8 cellular contexts compared by ENCODE assay signal in genomic region chr13:29849731-29850212, GRCh38. TPM values are rescaled to one million over a fixed set of nuclear protein-coding genes. Genes with fewer than 3 reads are reported as not detected.
DNase-seq lines count a peak whose midpoint lies in the region; ATAC-seq and TF ChIP-seq lines count a peak whose summit lies in the region.

No MANE protein-coding gene starts in this region.

- peak overlapping the region; percentile 93 for H3K27ac ChIP-seq in fibroblast of lung (ENCODE audit: insufficient read depth, low read length)
- peak overlapping the region; percentile 98 for H3K27ac ChIP-seq in suprapubic skin

- no peaks in the 10 kb centered on the region for H3K9me3 ChIP-seq in fibroblast of lung (ENCODE audit: control insufficient read depth, insufficient read depth, low read depth, low read length)
- no peaks in the 10 kb centered on the region for H3K9me3 ChIP-seq in suprapubic skin

- no peak for TF ChIP-seq CTCF in fibroblast of lung (conservative IDR thresholded peaks at IDR 0.05 in 1 of 2, IDR thresholded peaks at IDR 0.05 in 1 of 2; ENCODE audit: low read depth in 1 of 2, low read length in 2 of 2)
- TF ChIP-seq CTCF in suprapubic skin (IDR thresholded peaks at IDR 0.05), result no peak

- H3K9me3 Mint-ChIP-seq in activated T-cell treated with anti-CD3 and anti-CD28 coated beads, Interleukin-2, amount 50 U/mL, for 4 hours, result no peaks in the 10 kb centered on the region

- H3K4me3 Mint-ChIP-seq in activated T-cell treated with anti-CD3 and anti-CD28 coated beads, Interleukin-2, amount 50 U/mL, for 4 hours, result peak overlapping the region; percentile 94

- H3K27me3 Mint-ChIP-seq in activated T-cell treated with anti-CD3 and anti-CD28 coated beads, Interleukin-2, amount 50 U/mL, for 4 hours (ENCODE audit: low read depth), result no peaks in the 10 kb centered on the region

- H3K9ac ChIP-seq in fibroblast of lung (ENCODE audit: insufficient read depth, low read length), result peak overlapping the region; percentile 94

- WGBS in suprapubic skin, result 0% methylated on average over 7 of the region's 50 CpGs

- peaks cover 32% of the 10 kb centered on the region for H3K4me1 Mint-ChIP-seq in activated T-cell treated with anti-CD3 and anti-CD28 coated beads, Interleukin-2, amount 50 U/mL, for 4 hours (ENCODE audit: low read depth)

- H3K36me3 Mint-ChIP-seq in activated T-cell treated with anti-CD3 and anti-CD28 coated beads, Interleukin-2, amount 50 U/mL, for 4 hours (ENCODE audit: insufficient read depth), result peaks cover 2% of the 10 kb centered on the region

- H4K20me1 ChIP-seq in fibroblast of lung (ENCODE audit: control insufficient read depth, extremely low read depth, insufficient read depth, low read length), result no peaks in the 10 kb centered on the region

- H3K27me3 ChIP-seq in fibroblast of lung (ENCODE audit: control insufficient read depth, insufficient read depth, low read length) (no peaks in the 10 kb centered on the region), suprapubic skin (no peaks in the 10 kb centered on the region)

- H3K4me2 ChIP-seq in fibroblast of lung (ENCODE audit: extremely low read depth, insufficient read depth, low read length), result peak overlapping the region; percentile 95

- peaks cover 5% of the 10 kb centered on the region for H3K4me1 ChIP-seq in fibroblast of lung (ENCODE audit: control insufficient read depth, extremely low read depth, insufficient read depth, low read length)
- peaks cover 32% of the 10 kb centered on the region for H3K4me1 ChIP-seq in suprapubic skin

- TF ChIP-seq POLR2A in suprapubic skin (IDR thresholded peaks at IDR 0.05), result no peak

- peak; percentile 19 for ATAC-seq in HG02623 (IDR thresholded peaks at IDR 0.05; ENCODE audit: unreplicated experiment)
- peak; percentile 7 to 8 for ATAC-seq in activated T-cell treated with anti-CD3 and anti-CD28 coated beads, Interleukin-2, amount 50 U/mL, for 4 hours

- H3K4me3 ChIP-seq in fibroblast of lung (replicated peaks in 1 of 4; ENCODE audit: control extremely low read depth in 1 of 4, insufficient read depth in 1 of 4, low read depth in 3 of 4, low read length in 4 of 4) (peak overlapping the region; percentile 86 to 97 (median 90)), suprapubic skin (peak overlapping the region; percentile 84)

- H3K36me3 ChIP-seq in fibroblast of lung (ENCODE audit: control insufficient read depth, insufficient read depth, low read length), result no peaks in the 10 kb centered on the region
- H3K36me3 ChIP-seq in suprapubic skin, result no peaks in the 10 kb centered on the region

- DNase-seq in SIG-M5 treated with dmso at 0.1 percent for 504 hours (lab: John Stamatoyannopoulos, UW; ENCODE audit: unreplicated experiment) (peak; percentile 36), SIG-M5 (lab: John Stamatoyannopoulos, UW) (no peak), NCI-H460 (ENCODE audit: extremely low read depth, low read depth) (peak; percentile 32), fibroblast of lung (ENCODE audit: low read depth in 2 of 2) (peak; percentile 46 to 82), myocyte (ENCODE audit: low read depth) (peak; percentile 62), suprapubic skin (ENCODE audit: low spot score in 2 of 2) (peak; percentile 85 to 88)
- DNase-seq in activated T-cell treated with anti-CD3 and anti-CD28 coated beads, Interleukin-2, amount 50 U/mL, for 4 hours, result peak; percentile 17

- no peak for TF ChIP-seq EP300 in suprapubic skin (IDR thresholded peaks at IDR 0.05)

- H3K79me2 ChIP-seq in fibroblast of lung (ENCODE audit: control insufficient read depth, insufficient read depth, low read length), result peaks cover 43% of the 10 kb centered on the region

- H2AFZ ChIP-seq in fibroblast of lung (ENCODE audit: low read length), result peak overlapping the region; percentile 74

RNA-seq across cellular contexts. Expression of gene UBL3, which starts 0.6 kb away (rescaled TPM):
- 10.4 and 11.8 TPM in 2 replicates for total RNA-seq in NCI-H460 (2014; rRNA removed; shearing (Covaris generic))
- 6.8 and 7.0 TPM in 2 replicates for polyA plus RNA-seq in NCI-H460 (2014; cell fraction: nucleus; rRNA removed)
- total RNA-seq in activated T-cell treated with anti-CD3 and anti-CD28 coated beads, Interleukin-2, amount 50 U/mL, for 4 hours, result 10 to 100 TPM; 12.3 to 14.1 (median 14.1) TPM
- 10.0 and 10.7 TPM in 2 replicates for total RNA-seq in fibroblast of lung
- polyA plus RNA-seq in fibroblast of lung, result 15.0 and 18.3 TPM in 2 replicates
- 11.7 and 13.0 TPM in 2 replicates for polyA plus RNA-seq in fibroblast of lung (2012)
- 1.4 and 3.0 TPM in 2 replicates for polyA minus RNA-seq in fibroblast of lung (ENCODE audit: low replicate concordance)
- 24.9 and 27.4 TPM in 2 replicates for total RNA-seq in myocyte
- 21.8 TPM for polyA plus RNA-seq in myocyte (2012)
- total RNA-seq in suprapubic skin, result 10 to 100 TPM; 37.7 to 66.2 (median 48.5) TPM
